In the genomic region with DNA sequence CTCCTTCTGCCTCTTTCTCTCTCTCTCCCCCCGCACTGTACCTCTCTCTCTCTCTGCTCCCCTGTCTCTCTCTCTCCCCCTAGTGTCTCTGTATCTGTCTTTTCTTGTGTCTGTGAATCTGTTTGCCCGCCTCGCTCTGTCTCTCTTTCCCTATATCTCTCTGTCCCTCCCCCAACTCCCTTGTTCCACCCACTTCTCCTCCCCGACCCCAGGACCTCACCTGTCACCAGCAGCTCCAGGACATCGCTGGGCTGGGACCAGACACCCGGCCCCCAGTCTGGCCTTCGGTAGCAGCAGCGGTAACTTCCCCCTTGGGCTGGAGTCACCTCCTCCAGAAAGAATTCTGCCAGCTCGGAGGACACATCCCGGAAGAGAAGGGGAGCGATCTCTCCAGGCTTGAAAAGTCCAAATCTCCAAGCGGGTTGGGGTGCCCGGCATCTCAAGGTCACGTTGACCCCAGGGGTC, we compare ENCODE assay signal across 1 cellular context.
TF ChIP-seq lines count a peak whose summit lies in the region.

No MANE protein-coding gene starts in this region.

TF ChIP-seq in K562, 482 proteins besides CTCF, POLR2A, EP300 and RAD21 (continues in another document):
- TF ChIP-seq, protein P1, sequence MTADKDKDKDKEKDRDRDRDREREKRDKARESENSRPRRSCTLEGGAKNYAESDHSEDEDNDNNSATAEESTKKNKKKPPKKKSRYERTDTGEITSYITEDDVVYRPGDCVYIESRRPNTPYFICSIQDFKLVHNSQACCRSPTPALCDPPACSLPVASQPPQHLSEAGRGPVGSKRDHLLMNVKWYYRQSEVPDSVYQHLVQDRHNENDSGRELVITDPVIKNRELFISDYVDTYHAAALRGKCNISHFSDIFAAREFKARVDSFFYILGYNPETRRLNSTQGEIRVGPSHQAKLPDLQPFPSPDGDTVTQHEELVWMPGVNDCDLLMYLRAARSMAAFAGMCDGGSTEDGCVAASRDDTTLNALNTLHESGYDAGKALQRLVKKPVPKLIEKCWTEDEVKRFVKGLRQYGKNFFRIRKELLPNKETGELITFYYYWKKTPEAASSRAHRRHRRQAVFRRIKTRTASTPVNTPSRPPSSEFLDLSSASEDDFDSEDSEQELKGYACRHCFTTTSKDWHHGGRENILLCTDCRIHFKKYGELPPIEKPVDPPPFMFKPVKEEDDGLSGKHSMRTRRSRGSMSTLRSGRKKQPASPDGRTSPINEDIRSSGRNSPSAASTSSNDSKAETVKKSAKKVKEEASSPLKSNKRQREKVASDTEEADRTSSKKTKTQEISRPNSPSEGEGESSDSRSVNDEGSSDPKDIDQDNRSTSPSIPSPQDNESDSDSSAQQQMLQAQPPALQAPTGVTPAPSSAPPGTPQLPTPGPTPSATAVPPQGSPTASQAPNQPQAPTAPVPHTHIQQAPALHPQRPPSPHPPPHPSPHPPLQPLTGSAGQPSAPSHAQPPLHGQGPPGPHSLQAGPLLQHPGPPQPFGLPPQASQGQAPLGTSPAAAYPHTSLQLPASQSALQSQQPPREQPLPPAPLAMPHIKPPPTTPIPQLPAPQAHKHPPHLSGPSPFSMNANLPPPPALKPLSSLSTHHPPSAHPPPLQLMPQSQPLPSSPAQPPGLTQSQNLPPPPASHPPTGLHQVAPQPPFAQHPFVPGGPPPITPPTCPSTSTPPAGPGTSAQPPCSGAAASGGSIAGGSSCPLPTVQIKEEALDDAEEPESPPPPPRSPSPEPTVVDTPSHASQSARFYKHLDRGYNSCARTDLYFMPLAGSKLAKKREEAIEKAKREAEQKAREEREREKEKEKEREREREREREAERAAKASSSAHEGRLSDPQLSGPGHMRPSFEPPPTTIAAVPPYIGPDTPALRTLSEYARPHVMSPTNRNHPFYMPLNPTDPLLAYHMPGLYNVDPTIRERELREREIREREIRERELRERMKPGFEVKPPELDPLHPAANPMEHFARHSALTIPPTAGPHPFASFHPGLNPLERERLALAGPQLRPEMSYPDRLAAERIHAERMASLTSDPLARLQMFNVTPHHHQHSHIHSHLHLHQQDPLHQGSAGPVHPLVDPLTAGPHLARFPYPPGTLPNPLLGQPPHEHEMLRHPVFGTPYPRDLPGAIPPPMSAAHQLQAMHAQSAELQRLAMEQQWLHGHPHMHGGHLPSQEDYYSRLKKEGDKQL (CRISPR knock-in tag; IDR thresholded peaks at IDR 0.05; ENCODE audit: borderline replicate concordance), result no peak
- TF ChIP-seq TFAM (CRISPR knock-in tag; conservative IDR thresholded peaks at IDR 0.05) (no peak), PATZ1 (CRISPR knock-in tag; IDR thresholded peaks at IDR 0.05; ENCODE audit: borderline replicate concordance) (no peak), SETDB1 (IDR thresholded peaks at IDR 0.05; ENCODE audit: low read length) (no peak), ADNP (tag; IDR thresholded peaks at IDR 0.05) (no peak), MEIS2 (IDR thresholded peaks at IDR 0.05; ENCODE audit: partially characterized antibody) (no peak), TAL1 (IDR thresholded peaks at IDR 0.05) (no peak), NFYB (IDR thresholded peaks at IDR 0.05; ENCODE audit: extremely low read depth, insufficient read length) (no peak), ZNF778 (CRISPR knock-in tag; IDR thresholded peaks at IDR 0.05) (no peak), RFX1 (IDR thresholded peaks at IDR 0.05) (no peak), ARHGAP35 (IDR thresholded peaks at IDR 0.05; ENCODE audit: partially characterized antibody) (peak; percentile 59), CBFA2T3 (IDR thresholded peaks at IDR 0.05) (no peak), DNMT1 (IDR thresholded peaks at IDR 0.05) (peak; percentile 69; the same call in 1 of the 2 replicates), E2F1 (CRISPR knock-in tag; IDR thresholded peaks at IDR 0.05) (no peak), KAT7 (CRISPR knock-in tag; IDR thresholded peaks at IDR 0.05; ENCODE audit: borderline replicate concordance) (no peak), POLR2G (IDR thresholded peaks at IDR 0.05; ENCODE audit: low read depth, low read length) (peak; percentile 26; the same call in 1 of the 2 replicates), BRD9 (IDR thresholded peaks at IDR 0.05; ENCODE audit: low read depth, partially characterized antibody) (peak; percentile 41), SMAD3 (CRISPR knock-in tag; conservative IDR thresholded peaks at IDR 0.05) (no peak), ZSCAN29 (IDR thresholded peaks at IDR 0.05) (no peak), ZNF561 (CRISPR knock-in tag; conservative IDR thresholded peaks at IDR 0.05) (no peak), HDAC1 (IDR thresholded peaks at IDR 0.05) (peak in 1 of 2 experiments; percentile 63; a peak in 2 of 4 replicates), CTBP1 (IDR thresholded peaks at IDR 0.05; ENCODE audit: borderline replicate concordance) (0 out of 2 replicates have a peak, but pooled peaks have one; percentile 41), MCM3 (IDR thresholded peaks at IDR 0.05) (no peak), POLR2B (IDR thresholded peaks at IDR 0.05; ENCODE audit: low read depth, partially characterized antibody) (peak; percentile 21), RAD51 (IDR thresholded peaks at IDR 0.05; ENCODE audit: borderline replicate concordance, low read depth) (no peak), ARID2 (IDR thresholded peaks at IDR 0.05) (0 out of 2 replicates have a peak, but pooled peaks have one; percentile 52), CREM (IDR thresholded peaks at IDR 0.05; ENCODE audit: low read depth) (0 out of 2 replicates have a peak, but pooled peaks have one; percentile 2), SAP30 (IDR thresholded peaks at IDR 0.05; ENCODE audit: borderline replicate concordance, insufficient read depth, low read depth, low read length, poor library complexity, severe bottlenecking) (no peak), CHD1 (IDR thresholded peaks at IDR 0.05; ENCODE audit: low read length) (no peak), HDAC2 (IDR thresholded peaks at IDR 0.05) (peak; percentile 47; the same call in 1 of the 2 replicates), ARID1B (IDR thresholded peaks at IDR 0.05) (peak; percentile 23; the same call in 1 of the 2 replicates), ZNF239 (CRISPR knock-in tag; IDR thresholded peaks at IDR 0.05) (no peak), OTX1 (CRISPR knock-in tag; IDR thresholded peaks at IDR 0.05) (peak; percentile 66; the same call in 1 of the 2 replicates), BCOR (IDR thresholded peaks at IDR 0.05) (peak; percentile 75), ZNF124 (CRISPR knock-in tag; IDR thresholded peaks at IDR 0.05) (no peak), KLF16 (IDR thresholded peaks at IDR 0.05) (no peak), ZBTB2 (IDR thresholded peaks at IDR 0.05) (peak; percentile 41; the same call in 1 of the 2 replicates), SMARCA4 (IDR thresholded peaks at IDR 0.05) (peak; percentile 58; the same call in 1 of the 2 replicates), NFIC (IDR thresholded peaks at IDR 0.05) (peak; percentile 12; the same call in 1 of the 2 replicates), NR2C2 (CRISPR knock-in tag; IDR thresholded peaks at IDR 0.05) (no peak), NR2C2 (tag; IDR thresholded peaks at IDR 0.05) (no peak), ZNF316 (IDR thresholded peaks at IDR 0.05) (no peak), KHSRP (IDR thresholded peaks at IDR 0.05) (no peak), FOXJ2 (tag; IDR thresholded peaks at IDR 0.05) (no peak), TBP (optimal IDR thresholded peaks at IDR 0.05; ENCODE audit: low read depth, low read length) (peak; percentile 28), TGIF2 (CRISPR knock-in tag; IDR thresholded peaks at IDR 0.05) (no peak), CXXC5 (CRISPR knock-in tag; IDR thresholded peaks at IDR 0.05) (no peak), SMARCE1 (IDR thresholded peaks at IDR 0.05) (peak; percentile 72)
- TF ChIP-seq, protein P2, sequence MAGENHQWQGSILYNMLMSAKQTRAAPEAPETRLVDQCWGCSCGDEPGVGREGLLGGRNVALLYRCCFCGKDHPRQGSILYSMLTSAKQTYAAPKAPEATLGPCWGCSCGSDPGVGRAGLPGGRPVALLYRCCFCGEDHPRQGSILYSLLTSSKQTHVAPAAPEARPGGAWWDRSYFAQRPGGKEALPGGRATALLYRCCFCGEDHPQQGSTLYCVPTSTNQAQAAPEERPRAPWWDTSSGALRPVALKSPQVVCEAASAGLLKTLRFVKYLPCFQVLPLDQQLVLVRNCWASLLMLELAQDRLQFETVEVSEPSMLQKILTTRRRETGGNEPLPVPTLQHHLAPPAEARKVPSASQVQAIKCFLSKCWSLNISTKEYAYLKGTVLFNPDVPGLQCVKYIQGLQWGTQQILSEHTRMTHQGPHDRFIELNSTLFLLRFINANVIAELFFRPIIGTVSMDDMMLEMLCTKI (IDR thresholded peaks at IDR 0.05; ENCODE audit: partially characterized antibody), result no peak
- TF ChIP-seq, protein P3, sequence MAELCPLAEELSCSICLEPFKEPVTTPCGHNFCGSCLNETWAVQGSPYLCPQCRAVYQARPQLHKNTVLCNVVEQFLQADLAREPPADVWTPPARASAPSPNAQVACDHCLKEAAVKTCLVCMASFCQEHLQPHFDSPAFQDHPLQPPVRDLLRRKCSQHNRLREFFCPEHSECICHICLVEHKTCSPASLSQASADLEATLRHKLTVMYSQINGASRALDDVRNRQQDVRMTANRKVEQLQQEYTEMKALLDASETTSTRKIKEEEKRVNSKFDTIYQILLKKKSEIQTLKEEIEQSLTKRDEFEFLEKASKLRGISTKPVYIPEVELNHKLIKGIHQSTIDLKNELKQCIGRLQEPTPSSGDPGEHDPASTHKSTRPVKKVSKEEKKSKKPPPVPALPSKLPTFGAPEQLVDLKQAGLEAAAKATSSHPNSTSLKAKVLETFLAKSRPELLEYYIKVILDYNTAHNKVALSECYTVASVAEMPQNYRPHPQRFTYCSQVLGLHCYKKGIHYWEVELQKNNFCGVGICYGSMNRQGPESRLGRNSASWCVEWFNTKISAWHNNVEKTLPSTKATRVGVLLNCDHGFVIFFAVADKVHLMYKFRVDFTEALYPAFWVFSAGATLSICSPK (IDR thresholded peaks at IDR 0.05; ENCODE audit: borderline replicate concordance), result no peak
- TF ChIP-seq, protein P4, sequence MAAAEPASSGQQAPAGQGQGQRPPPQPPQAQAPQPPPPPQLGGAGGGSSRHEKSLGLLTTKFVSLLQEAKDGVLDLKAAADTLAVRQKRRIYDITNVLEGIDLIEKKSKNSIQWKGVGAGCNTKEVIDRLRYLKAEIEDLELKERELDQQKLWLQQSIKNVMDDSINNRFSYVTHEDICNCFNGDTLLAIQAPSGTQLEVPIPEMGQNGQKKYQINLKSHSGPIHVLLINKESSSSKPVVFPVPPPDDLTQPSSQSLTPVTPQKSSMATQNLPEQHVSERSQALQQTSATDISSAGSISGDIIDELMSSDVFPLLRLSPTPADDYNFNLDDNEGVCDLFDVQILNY (CRISPR knock-in tag; IDR thresholded peaks at IDR 0.05), result no peak
- TF ChIP-seq, protein P5, sequence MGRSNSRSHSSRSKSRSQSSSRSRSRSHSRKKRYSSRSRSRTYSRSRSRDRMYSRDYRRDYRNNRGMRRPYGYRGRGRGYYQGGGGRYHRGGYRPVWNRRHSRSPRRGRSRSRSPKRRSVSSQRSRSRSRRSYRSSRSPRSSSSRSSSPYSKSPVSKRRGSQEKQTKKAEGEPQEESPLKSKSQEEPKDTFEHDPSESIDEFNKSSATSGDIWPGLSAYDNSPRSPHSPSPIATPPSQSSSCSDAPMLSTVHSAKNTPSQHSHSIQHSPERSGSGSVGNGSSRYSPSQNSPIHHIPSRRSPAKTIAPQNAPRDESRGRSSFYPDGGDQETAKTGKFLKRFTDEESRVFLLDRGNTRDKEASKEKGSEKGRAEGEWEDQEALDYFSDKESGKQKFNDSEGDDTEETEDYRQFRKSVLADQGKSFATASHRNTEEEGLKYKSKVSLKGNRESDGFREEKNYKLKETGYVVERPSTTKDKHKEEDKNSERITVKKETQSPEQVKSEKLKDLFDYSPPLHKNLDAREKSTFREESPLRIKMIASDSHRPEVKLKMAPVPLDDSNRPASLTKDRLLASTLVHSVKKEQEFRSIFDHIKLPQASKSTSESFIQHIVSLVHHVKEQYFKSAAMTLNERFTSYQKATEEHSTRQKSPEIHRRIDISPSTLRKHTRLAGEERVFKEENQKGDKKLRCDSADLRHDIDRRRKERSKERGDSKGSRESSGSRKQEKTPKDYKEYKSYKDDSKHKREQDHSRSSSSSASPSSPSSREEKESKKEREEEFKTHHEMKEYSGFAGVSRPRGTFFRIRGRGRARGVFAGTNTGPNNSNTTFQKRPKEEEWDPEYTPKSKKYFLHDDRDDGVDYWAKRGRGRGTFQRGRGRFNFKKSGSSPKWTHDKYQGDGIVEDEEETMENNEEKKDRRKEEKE (IDR thresholded peaks at IDR 0.05; ENCODE audit: borderline replicate concordance in 1 of 2, control insufficient read depth in 1 of 2, low read depth in 2 of 2, low read length in 1 of 2), result no peak
